Comparison of ENCODE assay signal across 9 cellular contexts in genomic region chr10:22611425-22612111, GRCh38.
DNase-seq lines count a peak whose midpoint lies in the region; ATAC-seq and TF ChIP-seq lines count a peak whose summit lies in the region.
"Had no signal": no experiment of that assay in that cellular context is flagged by ENCODE, and none has a peak within 500 bp of the region (broad histone marks: within the 10 kb centered on the region; RNA-seq: fewer than 3 reads in every experiment).

No MANE protein-coding gene starts in this region.

- peak overlapping the region; percentile 70 for H3K4me3 Mint-ChIP-seq in activated CD8-positive, alpha-beta memory T cell treated with anti-CD3 and anti-CD28 coated beads, Interleukin-2, amount 10 ng/mL, durations not matched to agents 7 days and 5 days
- H3K4me3 Mint-ChIP-seq: WTC11 had no signal

- peak; percentile 33 for ATAC-seq in GM18520 (IDR thresholded peaks at IDR 0.05; ENCODE audit: unreplicated experiment)
- ATAC-seq in HG02973 (IDR thresholded peaks at IDR 0.05; ENCODE audit: unreplicated experiment), result peak; percentile 43
- ATAC-seq in activated CD8-positive, alpha-beta memory T cell treated with anti-CD3 and anti-CD28 coated beads, Interleukin-2, amount 10 ng/mL, durations not matched to agents 7 days and 5 days, result peak; percentile 85
- ATAC-seq in HG03175 (IDR thresholded peaks at IDR 0.05; ENCODE audit: unreplicated experiment), result no peak

- no peak for TF ChIP-seq CTCF in neutrophil (IDR thresholded peaks at IDR 0.05)

- peaks cover 92% of the 10 kb centered on the region for H3K4me1 Mint-ChIP-seq in activated CD8-positive, alpha-beta memory T cell treated with anti-CD3 and anti-CD28 coated beads, Interleukin-2, amount 10 ng/mL, durations not matched to agents 7 days and 5 days

- H3K9me3 Mint-ChIP-seq in activated CD8-positive, alpha-beta memory T cell treated with anti-CD3 and anti-CD28 coated beads, Interleukin-2, amount 10 ng/mL, durations not matched to agents 7 days and 5 days (ENCODE audit: low read depth), result no peaks in the 10 kb centered on the region

- no peaks in the 10 kb centered on the region for H3K36me3 ChIP-seq in neutrophil

- peak; percentile 87 for DNase-seq in activated CD8-positive, alpha-beta memory T cell treated with anti-CD3 and anti-CD28 coated beads, Interleukin-2, amount 10 ng/mL, durations not matched to agents 7 days and 5 days
- DNase-seq in NCI-H2029 (lab: John Stamatoyannopoulos, UW) (no peak), retina (no peak), C1 segment of cervical spinal cord (lab: John Stamatoyannopoulos, UW) (no peak)

- peaks cover 28% of the 10 kb centered on the region for H3K36me3 Mint-ChIP-seq in activated CD8-positive, alpha-beta memory T cell treated with anti-CD3 and anti-CD28 coated beads, Interleukin-2, amount 10 ng/mL, durations not matched to agents 7 days and 5 days

- peak overlapping the region; percentile 54 for H3K27ac ChIP-seq in neutrophil

- CTCF ChIA-PET in activated CD8-positive, alpha-beta memory T cell treated with anti-CD3 and anti-CD28 coated beads, Interleukin-2, amount 10 ng/mL, durations not matched to agents 7 days and 5 days (lab: Charles Lee), result interaction anchor here (0.6 to 3.2 kb wide), 12 partner anchors 10 to 378 kb away, joined by 3 to 19 read pairs (median 4); no protein-coding TSS in a partner anchor

- H3K4me1 ChIP-seq in neutrophil (ENCODE audit: control insufficient read depth in 1 of 2, insufficient read depth in 1 of 2, low read depth in 1 of 2, low read length in 1 of 2), result peaks cover 62 to 70% of the 10 kb centered on the region in 2 experiments

- no peaks in the 10 kb centered on the region for H3K27me3 ChIP-seq in neutrophil

- H3K27me3 Mint-ChIP-seq in activated CD8-positive, alpha-beta memory T cell treated with anti-CD3 and anti-CD28 coated beads, Interleukin-2, amount 10 ng/mL, durations not matched to agents 7 days and 5 days, result no peaks in the 10 kb centered on the region

- no peak overlapping the region for H3K4me3 ChIP-seq in neutrophil (ENCODE audit: low read depth in 1 of 2, low read length in 1 of 2)

- H3K9me3 ChIP-seq in neutrophil, result no peaks in the 10 kb centered on the region

- peak overlapping the region; percentile 88 for H3K27ac Mint-ChIP-seq in activated CD8-positive, alpha-beta memory T cell treated with anti-CD3 and anti-CD28 coated beads, Interleukin-2, amount 10 ng/mL, durations not matched to agents 7 days and 5 days
